ENCODE assay signal across 24 cellular contexts in the genomic region with DNA sequence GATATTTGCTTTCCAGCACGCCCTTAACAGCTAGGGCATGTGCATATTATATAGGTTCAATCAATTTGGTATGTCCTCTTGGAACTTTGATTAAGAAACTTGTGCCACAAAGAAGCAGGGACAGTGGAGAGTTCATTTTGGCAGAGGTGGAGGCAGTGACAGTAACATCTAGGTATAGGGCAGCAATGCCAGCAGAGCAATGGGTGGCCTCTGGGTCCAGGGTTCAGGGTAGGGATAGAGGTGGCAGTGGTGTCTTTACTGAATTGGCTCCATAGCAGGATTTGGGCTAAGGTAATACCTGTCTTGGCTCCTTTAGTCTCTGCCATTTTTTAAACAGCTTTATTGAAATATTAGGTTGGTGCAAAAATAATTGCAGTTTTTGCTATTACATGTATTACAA.
"Had no signal": no experiment of that assay in that cellular context is flagged by ENCODE, and none has a peak within 500 bp of the region (broad histone marks: within the 10 kb centered on the region; RNA-seq: fewer than 3 reads in every experiment).

No MANE protein-coding gene starts in this region.

- FAIRE-seq: endometrium, islet of Langerhans, keratinocyte had no signal

- H3K27me3 ChIP-seq: colonic mucosa, gastroesophageal sphincter had no signal

- ATAC-seq: effector memory CD8-positive, alpha-beta T cell; esophagus mucosa; gastroesophageal sphincter; heart right ventricle; left cardiac atrium; lower lobe of right lung had no signal

- H3K9me3 ChIP-seq: colonic mucosa, esophagus squamous epithelium, gastroesophageal sphincter, heart right ventricle, left ventricle myocardium inferior, lower lobe of right lung had no signal

- H3K4me3 ChIP-seq: colonic mucosa, esophagus squamous epithelium, gastroesophageal sphincter, heart right ventricle, left ventricle myocardium inferior, lower lobe of right lung had no signal

- H3K27ac ChIP-seq: colonic mucosa, epithelial cell of prostate, esophagus squamous epithelium, gastroesophageal sphincter, heart right ventricle, left ventricle myocardium inferior, lower lobe of right lung had no signal

- H3K36me3 ChIP-seq: colonic mucosa, esophagus squamous epithelium, gastroesophageal sphincter, heart right ventricle, left ventricle myocardium inferior, lower lobe of right lung had no signal

- H3K4me1 ChIP-seq: colonic mucosa, esophagus squamous epithelium, gastroesophageal sphincter, heart right ventricle, left ventricle myocardium inferior, lower lobe of right lung had no signal

- DNase-seq: cerebellar nuclear complex; colonic mucosa; cortex of kidney; effector CD8-positive, alpha-beta T cell; effector memory CD8-positive, alpha-beta T cell; endodermal cell; erythroblast; esophagus squamous epithelium; foreskin fibroblast; foreskin melanocyte; head of caudate nucleus; heart right ventricle; hippocampal formation; left cardiac atrium; left ventricle myocardium inferior; lower lobe of right lung; mesendoderm; midbrain had no signal
